Comparison of ENCODE assay signal across 19 cellular contexts in genomic region chr9:134719331-134719730, GRCh38.
"Had no signal": no experiment of that assay in that cellular context is flagged by ENCODE, and none has a peak within 500 bp of the region (broad histone marks: within the 10 kb centered on the region; RNA-seq: fewer than 3 reads in every experiment).

No MANE protein-coding gene starts in this region.

- H3K36me3 Mint-ChIP-seq: naive thymus-derived CD8-positive, alpha-beta T cell; neural progenitor cell; stimulated activated naive B cell treated with anti-CD40 and anti-IgM and Interleukin-4, amounts not matched to agents 10 μg/mL and 1 μg/mL and 100 μg/mL, for 72 hours had no signal

- H3K27ac ChIP-seq: epithelial cell of prostate, gastrocnemius medialis, heart right ventricle, neural progenitor cell, parathyroid adenoma, psoas muscle, testis had no signal

- H3K4me1 Mint-ChIP-seq: neural progenitor cell; stimulated activated naive CD8-positive, alpha-beta T cell treated with anti-CD3 and anti-CD28 coated beads, Interleukin-15, amount 100 ng/mL, for 72 hours had no signal

- H3K4me2 ChIP-seq: neural progenitor cell had no signal

- H3K9me3 ChIP-seq: esophagus muscularis mucosa, gastrocnemius medialis, heart right ventricle, psoas muscle, testis, tibial nerve had no signal

- H3K4me3 ChIP-seq: esophagus muscularis mucosa, gastrocnemius medialis, heart right ventricle, neural progenitor cell, psoas muscle, testis, tibial nerve had no signal

- H3K27ac Mint-ChIP-seq: naive thymus-derived CD8-positive, alpha-beta T cell; neural progenitor cell; stimulated activated naive B cell treated with anti-CD40 and anti-IgM and Interleukin-4, amounts not matched to agents 10 μg/mL and 1 μg/mL and 100 μg/mL, for 72 hours; stimulated activated naive CD8-positive, alpha-beta T cell treated with anti-CD3 and anti-CD28 coated beads, Interleukin-15, amount 100 ng/mL, for 72 hours had no signal

- H3K36me3 ChIP-seq: gastrocnemius medialis, neural progenitor cell had no signal

- H3K9ac ChIP-seq: neural progenitor cell, parathyroid adenoma had no signal

- H3K27me3 ChIP-seq: esophagus muscularis mucosa, neural progenitor cell, testis, tibial nerve had no signal

- H2AFZ ChIP-seq: neural progenitor cell, parathyroid adenoma had no signal

- H3K4me1 ChIP-seq: gastrocnemius medialis, neural progenitor cell, parathyroid adenoma, psoas muscle, testis had no signal

- H3K79me2 ChIP-seq: parathyroid adenoma had no signal

- H3K4me3 Mint-ChIP-seq: naive thymus-derived CD8-positive, alpha-beta T cell; neural progenitor cell; stimulated activated naive B cell treated with anti-CD40 and anti-IgM and Interleukin-4, amounts not matched to agents 10 μg/mL and 1 μg/mL and 100 μg/mL, for 72 hours; stimulated activated naive CD8-positive, alpha-beta T cell treated with anti-CD3 and anti-CD28 coated beads, Interleukin-15, amount 100 ng/mL, for 72 hours had no signal

- ATAC-seq: gastrocnemius medialis; heart right ventricle; naive thymus-derived CD8-positive, alpha-beta T cell; psoas muscle; sciatic nerve; stimulated activated naive B cell treated with anti-CD40 and anti-IgM and Interleukin-4, amounts not matched to agents 10 μg/mL and 1 μg/mL and 100 μg/mL, for 72 hours; stimulated activated naive CD8-positive, alpha-beta T cell treated with anti-CD3 and anti-CD28 coated beads, Interleukin-15, amount 100 ng/mL, for 72 hours had no signal

- DNase-seq: effector memory CD4-positive, alpha-beta T cell; gastrocnemius medialis; heart right ventricle; hypothalamus; kidney glomerular epithelial cell; naive thymus-derived CD8-positive, alpha-beta T cell; occipital lobe; stimulated activated CD4-positive, alpha-beta T cell treated with anti-CD3 and anti-CD28 coated beads, Interleukin-2, amount 100 ng/mL, for 24 hours; stimulated activated CD4-positive, alpha-beta T cell treated with anti-CD3 and anti-CD28 coated beads, Interleukin-4, amount 100 ng/mL, for 4 hours; stimulated activated naive B cell treated with anti-CD40 and anti-IgM and Interleukin-4, amounts not matched to agents 10 μg/mL and 1 μg/mL and 100 μg/mL, for 72 hours; stimulated activated naive CD8-positive, alpha-beta T cell treated with anti-CD3 and anti-CD28 coated beads, Interleukin-15, amount 100 ng/mL, for 72 hours; testis had no signal
